In the genomic region with DNA sequence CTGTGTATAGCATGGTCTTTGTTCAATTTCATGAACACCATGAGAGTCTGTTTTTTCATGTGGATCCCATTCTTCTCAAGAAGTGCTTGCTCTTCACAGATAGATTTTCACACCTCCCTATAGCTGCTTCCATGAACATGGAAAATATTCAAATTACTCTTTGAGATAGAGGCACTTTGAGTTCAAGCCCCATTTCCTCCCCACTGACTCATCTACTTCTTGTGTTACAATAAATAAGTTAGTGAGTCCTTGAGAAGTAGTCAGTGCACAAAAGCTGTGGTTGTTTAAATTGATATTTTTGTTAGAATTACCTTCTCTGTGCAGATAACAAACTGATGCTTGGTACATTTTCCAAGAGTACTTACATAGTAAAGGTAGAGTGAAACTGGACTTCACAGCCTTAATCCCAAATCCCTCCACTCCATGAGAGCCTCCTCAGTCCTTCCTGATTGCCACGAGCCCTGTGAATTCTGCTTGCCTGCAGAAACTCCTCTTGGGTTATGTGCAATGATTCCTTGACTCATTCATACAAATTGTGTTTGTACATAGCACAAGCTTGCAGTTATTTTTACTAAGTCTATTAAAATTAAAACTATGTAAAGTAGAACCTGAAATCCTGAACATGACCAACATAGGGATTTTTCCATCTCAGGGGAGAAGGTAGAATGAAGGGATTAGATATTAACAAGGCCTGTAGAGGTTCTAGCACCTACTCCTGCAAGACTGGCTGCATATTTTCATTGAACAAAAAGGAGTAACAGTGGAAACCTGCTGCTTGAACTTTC, we compare ENCODE assay signal across 20 cellular contexts.
DNase-seq lines count a peak whose midpoint lies in the region; ATAC-seq and TF ChIP-seq lines count a peak whose summit lies in the region.
"Had no signal": no experiment of that assay in that cellular context is flagged by ENCODE, and none has a peak within 500 bp of the region (broad histone marks: within the 10 kb centered on the region; RNA-seq: fewer than 3 reads in every experiment).

No MANE protein-coding gene starts in this region.

- peaks cover 9% of the 10 kb centered on the region for H3K27me3 Mint-ChIP-seq in nephron (ENCODE audit: low read depth)
- peaks cover 5% of the 10 kb centered on the region for H3K27me3 Mint-ChIP-seq in activated CD4-positive, alpha-beta T cell treated with anti-CD3 and anti-CD28 coated beads for 36 hours

- no peak overlapping the region for H3K27ac ChIP-seq in BLaER1

- no peak for TF ChIP-seq CTCF in astrocyte of the spinal cord (IDR thresholded peaks at IDR 0.05; ENCODE audit: low read depth, low read length)
- no peak for TF ChIP-seq CTCF in nephron (IDR thresholded peaks at IDR 0.05; ENCODE audit: unreplicated experiment in 3 of 3)
- no peak for TF ChIP-seq CTCF in omental fat pad (IDR thresholded peaks at IDR 0.05)

- no peak overlapping the region for H3K4me3 Mint-ChIP-seq in nephron
- no peak overlapping the region for H3K4me3 Mint-ChIP-seq in activated CD4-positive, alpha-beta T cell treated with anti-CD3 and anti-CD28 coated beads for 36 hours
- H3K4me3 Mint-ChIP-seq: CD14-positive monocyte, GM23338 had no signal

- in situ Hi-C loops in astrocyte of the spinal cord (cut with HindIII; ENCODE audit: low sequenced_read_pairs) = no loop called here

- H3K27me3 ChIP-seq in BLaER1 = no peaks in the 10 kb centered on the region

- H3K36me3 Mint-ChIP-seq in nephron (ENCODE audit: low read depth) = no peaks in the 10 kb centered on the region
- H3K36me3 Mint-ChIP-seq in activated CD4-positive, alpha-beta T cell treated with anti-CD3 and anti-CD28 coated beads for 36 hours (ENCODE audit: low read depth) = no peaks in the 10 kb centered on the region
- H3K36me3 Mint-ChIP-seq: CD14-positive monocyte had no signal

- CTCF ChIA-PET in activated CD4-positive, alpha-beta T cell treated with anti-CD3 and anti-CD28 coated beads for 36 hours (lab: Charles Lee) = no interaction called here

- H3K4me1 ChIP-seq in BLaER1 = peaks cover 21% of the 10 kb centered on the region

- H3K9ac ChIP-seq in BLaER1 = no peak overlapping the region

- peaks cover 25% of the 10 kb centered on the region for H3K4me1 Mint-ChIP-seq in nephron
- H3K4me1 Mint-ChIP-seq in activated CD4-positive, alpha-beta T cell treated with anti-CD3 and anti-CD28 coated beads for 36 hours = no peaks in the 10 kb centered on the region
- H3K4me1 Mint-ChIP-seq: CD14-positive monocyte, GM23338 had no signal

- POLR2A ChIA-PET in activated CD4-positive, alpha-beta T cell treated with anti-CD3 and anti-CD28 coated beads for 36 hours (lab: Charles Lee) = no interaction called here

- H3K4me3 ChIP-seq in BLaER1 = no peak overlapping the region
- no peak overlapping the region for H3K4me3 ChIP-seq in astrocyte of the spinal cord (ENCODE audit: low read depth, low read length)
- H3K4me3 ChIP-seq: GM23338 had no signal

- peaks cover 6% of the 10 kb centered on the region for H3K9me3 Mint-ChIP-seq in nephron
- no peaks in the 10 kb centered on the region for H3K9me3 Mint-ChIP-seq in activated CD4-positive, alpha-beta T cell treated with anti-CD3 and anti-CD28 coated beads for 36 hours (ENCODE audit: low read depth)
- H3K9me3 Mint-ChIP-seq: CD14-positive monocyte, GM23338 had no signal

- DNase-seq in HCEC 1CT (peak; percentile 11), astrocyte of the spinal cord (ENCODE audit: low read depth, low spot score) (peak; percentile 34), glomerular visceral epithelial cell (ENCODE audit: extremely low spot score) (no peak), omental fat pad (ENCODE audit: low spot score) (no peak)
- DNase-seq in activated CD4-positive, alpha-beta T cell treated with anti-CD3 and anti-CD28 coated beads for 36 hours = no peak
- DNase-seq: COR-L47, DMS153, KBM-7, NCI-H1092, NCI-H146, NCI-H2081, NCI-H524 had no signal

- H3K27ac Mint-ChIP-seq in nephron = peak overlapping the region in 2 of 3 experiments; percentile 24 to 54
- H3K27ac Mint-ChIP-seq in activated CD4-positive, alpha-beta T cell treated with anti-CD3 and anti-CD28 coated beads for 36 hours = no peak overlapping the region
- H3K27ac Mint-ChIP-seq: CD14-positive monocyte, GM23338 had no signal

- intact Hi-C loops in activated CD4-positive, alpha-beta T cell treated with anti-CD3 and anti-CD28 coated beads for 36 hours (cut with DNase I, micrococcal nuclease) = no loop called here

- no peak for ATAC-seq in activated CD4-positive, alpha-beta T cell treated with anti-CD3 and anti-CD28 coated beads for 36 hours
- ATAC-seq in GM21737 (IDR thresholded peaks at IDR 0.05; ENCODE audit: unreplicated experiment) (no peak), omental fat pad (ENCODE audit: low FRiP score) (no peak)
- ATAC-seq: GM23338, Panc1, Right ventricle myocardium inferior, SK-N-SH treated with all-trans-retinoic acid at 6 μM for 48 hours had no signal

- H3K36me3 ChIP-seq in BLaER1 = no peaks in the 10 kb centered on the region

- H3K4me2 ChIP-seq in BLaER1 = peak overlapping the region; percentile 26
- H3K4me2 ChIP-seq: GM23338 had no signal

- no peaks in the 10 kb centered on the region for H3K9me3 ChIP-seq in BLaER1

- no peaks in the 10 kb centered on the region for H4K20me1 ChIP-seq in BLaER1

Comparison
In these comparisons a context has a peak if more than half of its experiments do, and no peak if none do; other contexts are left out.
1. DNase-seq: peak in HCEC 1CT (single experiment) and astrocyte of the spinal cord (single experiment); none in activated CD4-positive, alpha-beta T cell treated with anti-CD3 and anti-CD28 coated beads for 36 hours (single experiment), glomerular visceral epithelial cell (single experiment) and omental fat pad (single experiment).